In genomic region chr6:38982470-38982869, GRCh38 we compare ENCODE assay signal across 26 cellular contexts.
DNase-seq lines count a peak whose midpoint lies in the region; ATAC-seq and TF ChIP-seq lines count a peak whose summit lies in the region.
"Had no signal": no experiment of that assay in that cellular context is flagged by ENCODE, and none has a peak within 500 bp of the region (broad histone marks: within the 10 kb centered on the region; RNA-seq: fewer than 3 reads in every experiment).

No MANE protein-coding gene starts in this region.

- 39 to 46% methylated on average over 2 of the region's 2 CpGs for WGBS in endodermal cell (ENCODE audit: insufficient coverage in 1 of 2, insufficient read length in 1 of 2), 2 experiments
- WGBS in testis, 2 donors = 55 to 79% methylated on average over 2 of the region's 2 CpGs

- ATAC-seq in left lung (peak; percentile 65), lower lobe of right lung (no peak)

- no peak for TF ChIP-seq CTCF in MCF 10A (IDR thresholded peaks at IDR 0.05; ENCODE audit: unreplicated experiment)
- no peak for TF ChIP-seq CTCF in breast epithelium (IDR thresholded peaks at IDR 0.05)
- TF ChIP-seq CTCF in endodermal cell (conservative IDR thresholded peaks at IDR 0.05) = no peak
- TF ChIP-seq CTCF in left lung (IDR thresholded peaks at IDR 0.05) = no peak
- TF ChIP-seq CTCF in testis (IDR thresholded peaks at IDR 0.05) = no peak
- TF ChIP-seq CTCF in lower lobe of right lung (IDR thresholded peaks at IDR 0.05) = no peak

- H3K4me1 ChIP-seq in breast epithelium (no peaks in the 10 kb centered on the region), endodermal cell (ENCODE audit: control insufficient read depth, insufficient read depth, low read length) (peaks cover 16% of the 10 kb centered on the region), left lung (no peaks in the 10 kb centered on the region), testis (no peaks in the 10 kb centered on the region), lower lobe of right lung (no peaks in the 10 kb centered on the region)
- H3K4me1 ChIP-seq: Peyer's patch, SJSA1 had no signal

- DNase-seq in MCF 10A (ENCODE audit: unreplicated experiment) (peak; percentile 14), breast epithelium (ENCODE audit: low spot score in 2 of 2) (no peak), endodermal cell (peak; percentile 60), left lung (no peak), D341Med (ENCODE audit: low spot score) (no peak), SK-N-DZ (ENCODE audit: low spot score) (no peak), testis (no peak), lower lobe of right lung (no peak)
- DNase-seq: ACHN; CD4-positive, alpha-beta memory T cell; DMS153; GDM1; H7; IMR-90; NCI-H1105; NCI-H146; NCI-H2029; NCI-H2171; NCI-H524 treated with DMSO at 0.1 percent for 48 hours; NCI-H82; Peyer's patch had no signal

- H3K9me3 ChIP-seq in breast epithelium = no peaks in the 10 kb centered on the region
- no peaks in the 10 kb centered on the region for H3K9me3 ChIP-seq in endodermal cell (ENCODE audit: control insufficient read depth, low read length)
- no peaks in the 10 kb centered on the region for H3K9me3 ChIP-seq in left lung
- H3K9me3 ChIP-seq in testis = no peaks in the 10 kb centered on the region
- no peaks in the 10 kb centered on the region for H3K9me3 ChIP-seq in lower lobe of right lung
- H3K9me3 ChIP-seq: BLaER1 treated with 17β-estradiol and CSF1 and Interleukin-3, amounts not matched to agents 10 nM and 100 nM; Peyer's patch; SJSA1 had no signal

- CTCF ChIA-PET in MCF 10A (lab: Yijun Ruan, JAX) = interaction anchor here (0.6 to 2.0 kb wide), 3 partner anchors 10 to 321 kb away, joined by 3 to 13 read pairs (median 3); no protein-coding TSS in a partner anchor

- POLR2A ChIA-PET in MCF 10A (lab: Yijun Ruan, JAX) = no interaction called here

- no TSS peak for BruUV-seq in MCF 10A (replicated peaks; lab: Mats Ljungman, UMichigan)

- H3K36me3 ChIP-seq in breast epithelium (no peaks in the 10 kb centered on the region), endodermal cell (ENCODE audit: control insufficient read depth, insufficient read depth, low read length) (no peaks in the 10 kb centered on the region), left lung (no peaks in the 10 kb centered on the region), testis (ENCODE audit: low read depth, missing control alignments) (no peaks in the 10 kb centered on the region), lower lobe of right lung (no peaks in the 10 kb centered on the region)
- H3K36me3 ChIP-seq: BLaER1 treated with 17β-estradiol and CSF1 and Interleukin-3, amounts not matched to agents 10 nM and 100 nM; Peyer's patch; SJSA1 had no signal

- intact Hi-C loops in MCF 10A (cut with micrococcal nuclease) (no loop called here), breast epithelium (cut with DNase I; ENCODE audit: low total_unique reads) (no loop called here), left lung (cut with DNase I) (no loop called here), testis (cut with DNase I; ENCODE audit: low total_unique reads) (no loop called here), lower lobe of right lung (cut with DNase I) (no loop called here)

- H3K27me3 ChIP-seq in breast epithelium = no peaks in the 10 kb centered on the region
- H3K27me3 ChIP-seq in endodermal cell (ENCODE audit: control insufficient read depth, insufficient read depth, low read length, poor library complexity, severe bottlenecking) = no peaks in the 10 kb centered on the region
- H3K27me3 ChIP-seq in left lung = peaks cover 0 to 25% of the 10 kb centered on the region in 2 donors
- no peaks in the 10 kb centered on the region for H3K27me3 ChIP-seq in testis
- H3K27me3 ChIP-seq in lower lobe of right lung (ENCODE audit: low read depth) = peaks cover 8% of the 10 kb centered on the region
- H3K27me3 ChIP-seq: BLaER1 treated with 17β-estradiol and CSF1 and Interleukin-3, amounts not matched to agents 10 nM and 100 nM; Peyer's patch had no signal

- H3K27me3 Mint-ChIP-seq in MCF 10A (ENCODE audit: insufficient read depth, unreplicated experiment) (peaks cover 53% of the 10 kb centered on the region), endodermal cell (ENCODE audit: insufficient read depth) (peaks cover 13% of the 10 kb centered on the region)

- H3K9me3 Mint-ChIP-seq in MCF 10A (ENCODE audit: unreplicated experiment) (no peaks in the 10 kb centered on the region), endodermal cell (no peaks in the 10 kb centered on the region)
- H3K9me3 Mint-ChIP-seq: CD4-positive, alpha-beta memory T cell had no signal

- TF ChIP-seq POLR2A in breast epithelium (IDR thresholded peaks at IDR 0.05) (no peak), testis (IDR thresholded peaks at IDR 0.05) (no peak)

- no peak overlapping the region for H3K4me3 ChIP-seq in breast epithelium
- H3K4me3 ChIP-seq in endodermal cell (ENCODE audit: low read length) = no peak overlapping the region
- H3K4me3 ChIP-seq in left lung = no peak overlapping the region
- no peak overlapping the region for H3K4me3 ChIP-seq in testis
- no peak overlapping the region for H3K4me3 ChIP-seq in lower lobe of right lung
- H3K4me3 ChIP-seq: BLaER1 treated with 17β-estradiol and CSF1 and Interleukin-3, amounts not matched to agents 10 nM and 100 nM; Peyer's patch; SJSA1 had no signal

- no peak overlapping the region for H3K27ac Mint-ChIP-seq in MCF 10A (ENCODE audit: low read depth, unreplicated experiment)
- no peak overlapping the region for H3K27ac Mint-ChIP-seq in endodermal cell
- H3K27ac Mint-ChIP-seq: CD4-positive, alpha-beta memory T cell had no signal

- no peaks in the 10 kb centered on the region for H3K36me3 Mint-ChIP-seq in MCF 10A (ENCODE audit: insufficient read depth, unreplicated experiment)
- no peaks in the 10 kb centered on the region for H3K36me3 Mint-ChIP-seq in endodermal cell (ENCODE audit: low read depth)
- H3K36me3 Mint-ChIP-seq: CD4-positive, alpha-beta memory T cell had no signal

- H3K27ac ChIP-seq in breast epithelium (no peak overlapping the region), endodermal cell (ENCODE audit: low read depth, low read length) (no peak overlapping the region), left lung (no peak overlapping the region), testis (no peak overlapping the region), lower lobe of right lung (no peak overlapping the region)
- H3K27ac ChIP-seq: 22Rv1; BLaER1 treated with 17β-estradiol and CSF1 and Interleukin-3, amounts not matched to agents 10 nM and 100 nM; HL-60; KMS-11; Peyer's patch; SJSA1 had no signal

- H3K9ac ChIP-seq in endodermal cell (ENCODE audit: extremely low read depth, low read length, poor library complexity, severe bottlenecking) = no peak overlapping the region
- H3K9ac ChIP-seq: BLaER1 treated with 17β-estradiol and CSF1 and Interleukin-3, amounts not matched to agents 10 nM and 100 nM; KMS-11 had no signal

- H3K4me3 Mint-ChIP-seq in MCF 10A (ENCODE audit: unreplicated experiment) (no peak overlapping the region), endodermal cell (no peak overlapping the region)
- H3K4me3 Mint-ChIP-seq: CD4-positive, alpha-beta memory T cell had no signal

- H3K4me1 Mint-ChIP-seq in MCF 10A (ENCODE audit: insufficient read depth, unreplicated experiment) = no peaks in the 10 kb centered on the region
- peaks cover 26% of the 10 kb centered on the region for H3K4me1 Mint-ChIP-seq in endodermal cell
- H3K4me1 Mint-ChIP-seq: CD4-positive, alpha-beta memory T cell had no signal

Comparison
In these comparisons a context has a peak if more than half of its experiments do, and no peak if none do; other contexts are left out.
1. DNase-seq: peak in MCF 10A (single experiment) and endodermal cell (single experiment); none in breast epithelium (0 of 2), left lung (0 of 2), D341Med (single experiment), SK-N-DZ (single experiment), testis (single experiment) and lower lobe of right lung (single experiment).